ENCODE assay signal across 9 cellular contexts in the genomic region with DNA sequence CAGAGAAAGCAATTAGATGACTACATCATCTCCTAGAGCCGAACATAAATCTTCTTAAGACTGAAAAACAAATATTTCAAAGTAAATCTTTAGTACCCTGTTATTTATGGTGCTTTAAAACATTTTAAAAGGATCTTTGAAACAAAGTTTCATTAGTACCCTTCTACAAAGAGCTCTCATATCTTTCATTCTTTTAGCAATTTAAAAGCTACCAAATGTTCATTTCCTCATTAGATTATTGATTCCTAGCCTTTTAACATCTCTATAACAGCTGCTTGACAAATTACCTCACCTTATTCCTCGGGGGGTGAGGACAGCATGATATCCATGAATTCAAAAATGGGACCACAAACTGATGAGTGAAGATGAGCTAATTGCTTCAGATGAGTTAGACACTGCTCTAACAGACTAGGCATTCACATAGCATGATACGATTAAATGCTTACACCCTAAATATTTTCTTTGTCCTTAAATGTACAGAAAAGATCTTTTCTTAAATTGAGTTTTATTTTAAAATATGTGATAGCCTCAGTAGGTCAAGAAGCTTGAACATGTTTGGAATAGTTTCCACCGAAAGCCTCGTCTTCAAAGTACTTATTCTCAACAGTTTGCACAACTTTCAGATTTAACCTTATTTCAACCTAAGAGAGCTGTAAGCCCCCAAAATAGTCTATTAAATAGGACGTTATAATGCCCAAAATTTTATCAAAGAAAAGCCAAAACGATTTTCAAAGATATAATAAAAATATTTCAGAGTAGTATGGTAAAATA. TPM values are rescaled to one million over a fixed set of nuclear protein-coding genes. Genes with fewer than 3 reads are reported as not detected.
DNase-seq lines count a peak whose midpoint lies in the region; ATAC-seq and TF ChIP-seq lines count a peak whose summit lies in the region.
"Had no signal": no experiment of that assay in that cellular context is flagged by ENCODE, and none has a peak within 500 bp of the region (broad histone marks: within the 10 kb centered on the region; RNA-seq: fewer than 3 reads in every experiment).

No MANE protein-coding gene starts in this region.

- no peak overlapping the region for H2BK5ac ChIP-seq in trophoblast cell (ENCODE audit: low read depth, low read length, poor library complexity)

- H3K4me3 ChIP-seq in left ventricle myocardium inferior: peak overlapping the region; percentile 96
- peak overlapping the region; percentile 91 for H3K4me3 ChIP-seq in lower lobe of right lung
- H3K4me3 ChIP-seq in vagina: peak overlapping the region in 1 of 2 donors; percentile 93
- H3K4me3 ChIP-seq in trophoblast cell (ENCODE audit: low read depth, low read length): no peak overlapping the region

- intact Hi-C loops in left ventricle myocardium inferior (cut with micrococcal nuclease) (no loop called here), left ventricle myocardium superior (cut with micrococcal nuclease) (no loop called here), lower lobe of right lung (cut with DNase I) (no loop called here), vagina (cut with DNase I) (loop anchor here (10.0 kb wide), 1 partner anchor 120 kb away; the partner anchor contains the start of genes FKBP1B and WDCP)

- H3K4me1 ChIP-seq in left ventricle myocardium inferior: peaks cover 82% of the 10 kb centered on the region
- H3K4me1 ChIP-seq in lower lobe of right lung: peaks cover 35% of the 10 kb centered on the region
- H3K4me1 ChIP-seq in vagina: peaks cover 57% of the 10 kb centered on the region
- H3K4me1 ChIP-seq in trophoblast cell (ENCODE audit: control insufficient read depth in 1 of 2, insufficient read depth in 2 of 2, low read length in 2 of 2): peaks cover 0 to 1% of the 10 kb centered on the region in 2 experiments

- no peak overlapping the region for H3K14ac ChIP-seq in trophoblast cell (ENCODE audit: low read length)

- H2BK120ac ChIP-seq in trophoblast cell (ENCODE audit: insufficient read depth, low read length, poor library complexity): no peak overlapping the region

- H4K12ac ChIP-seq in trophoblast cell (ENCODE audit: low read depth, low read length): no peak overlapping the region

- peaks cover 12% of the 10 kb centered on the region for H3K79me1 ChIP-seq in trophoblast cell (ENCODE audit: low read length)

- H3K79me2 ChIP-seq in trophoblast cell (ENCODE audit: control insufficient read depth, insufficient read depth, low read length, poor library complexity): peaks cover 12% of the 10 kb centered on the region

- peaks cover 59% of the 10 kb centered on the region for H3K4me1 Mint-ChIP-seq in activated naive CD8-positive, alpha-beta T cell (ENCODE audit: low read depth)

- WGBS in trophoblast cell (ENCODE audit: extremely low coverage, insufficient coverage, insufficient read length): no CpG with 5 or more reads among the region's 7 CpGs

- no peak overlapping the region for H3K23ac ChIP-seq in trophoblast cell (ENCODE audit: low read length)

- H3K27me3 Mint-ChIP-seq in activated naive CD8-positive, alpha-beta T cell: no peaks in the 10 kb centered on the region

- no peaks in the 10 kb centered on the region for H3K9me3 Mint-ChIP-seq in activated naive CD8-positive, alpha-beta T cell (ENCODE audit: low read depth)

- no peak overlapping the region for H2AK5ac ChIP-seq in trophoblast cell (ENCODE audit: low read length)

- peak overlapping the region; percentile 99 for H3K27ac Mint-ChIP-seq in activated naive CD8-positive, alpha-beta T cell

- no peaks in the 10 kb centered on the region for H3K36me3 Mint-ChIP-seq in activated naive CD8-positive, alpha-beta T cell

- no peak overlapping the region for H3K4ac ChIP-seq in trophoblast cell (ENCODE audit: low read depth, low read length)

- no peak overlapping the region for H4K91ac ChIP-seq in trophoblast cell (ENCODE audit: low read depth, low read length)

- H3K36me3 ChIP-seq in left ventricle myocardium inferior (no peaks in the 10 kb centered on the region), lower lobe of right lung (no peaks in the 10 kb centered on the region), vagina (no peaks in the 10 kb centered on the region), trophoblast cell (ENCODE audit: control insufficient read depth in 1 of 2, insufficient read depth in 2 of 2, low read length in 2 of 2) (no peaks in the 10 kb centered on the region)

- TF ChIP-seq POLR2A in vagina (IDR thresholded peaks at IDR 0.05): no peak

- ATAC-seq in left ventricle myocardium superior (no peak), lower lobe of right lung (no peak)

- H3K4me3 Mint-ChIP-seq in activated naive CD8-positive, alpha-beta T cell: peak overlapping the region; percentile 98

- peak overlapping the region; percentile 99 for H3K27ac ChIP-seq in left ventricle myocardium inferior (replicated peaks)
- peak overlapping the region; percentile 97 for H3K27ac ChIP-seq in lower lobe of right lung
- peak overlapping the region; percentile 99 for H3K27ac ChIP-seq in vagina
- no peak overlapping the region for H3K27ac ChIP-seq in trophoblast cell (ENCODE audit: low read depth, low read length)

- no peak overlapping the region for H3K18ac ChIP-seq in trophoblast cell (ENCODE audit: low read length)

- TF ChIP-seq CTCF in left ventricle myocardium inferior (IDR thresholded peaks at IDR 0.05; ENCODE audit: borderline replicate concordance) (no peak), lower lobe of right lung (IDR thresholded peaks at IDR 0.05) (no peak), vagina (IDR thresholded peaks at IDR 0.05) (no peak)

- no peak overlapping the region for H2AFZ ChIP-seq in trophoblast cell (ENCODE audit: insufficient read depth, low read length, poor library complexity)

- H3K4me2 ChIP-seq in trophoblast cell (ENCODE audit: low read length): no peak overlapping the region

- H3K27me3 ChIP-seq in left ventricle myocardium inferior (ENCODE audit: low read depth) (no peaks in the 10 kb centered on the region), lower lobe of right lung (ENCODE audit: low read depth) (no peaks in the 10 kb centered on the region), vagina (no peaks in the 10 kb centered on the region), trophoblast cell (ENCODE audit: insufficient read depth, low read length) (no peaks in the 10 kb centered on the region)

- no peak overlapping the region for H3K9ac ChIP-seq in trophoblast cell (ENCODE audit: low read length)

- H2BK12ac ChIP-seq in trophoblast cell (ENCODE audit: low read length): no peak overlapping the region

- DNase-seq in left ventricle myocardium inferior (no peak), left ventricle myocardium superior (no peak), lower lobe of right lung (no peak), vagina (ENCODE audit: extremely low spot score in 2 of 2) (no peak), NCI-H1436 treated with DMSO at 0.1 percent for 48 hours (lab: John Stamatoyannopoulos, UW) (no peak), Ammon's horn (ENCODE audit: low spot score) (no peak), trophoblast cell (no peak)
- DNase-seq: mesendoderm had no signal

- no peak overlapping the region for H4K8ac ChIP-seq in trophoblast cell (ENCODE audit: low read depth, low read length)

- H3K9me3 ChIP-seq in left ventricle myocardium inferior (replicated peaks) (no peaks in the 10 kb centered on the region), lower lobe of right lung (no peaks in the 10 kb centered on the region), vagina (no peaks in the 10 kb centered on the region), trophoblast cell (ENCODE audit: insufficient read depth, low read depth, low read length) (no peaks in the 10 kb centered on the region)

RNA-seq across cellular contexts. Expression of gene ATAD2B, which starts 2.1 kb away (rescaled TPM):
- total RNA-seq in left ventricle myocardium inferior (7.9 TPM), left ventricle myocardium superior (6.9 TPM), lower lobe of right lung (24.3 TPM), vagina (38.5 TPM)
- 5.6 TPM in 2 replicates for polyA plus RNA-seq in trophoblast cell (2013)

RNA-seq across cellular contexts. Expression of gene UBXN2A, which starts 15.5 kb away (rescaled TPM):
- 18.5 TPM for total RNA-seq in left ventricle myocardium inferior
- total RNA-seq in left ventricle myocardium superior: 20.5 TPM
- total RNA-seq in lower lobe of right lung: 14.1 TPM
- total RNA-seq in vagina: 12.5 TPM
- 13.0 and 13.5 TPM in 2 replicates for polyA plus RNA-seq in trophoblast cell (2013)
